In the genomic region with DNA sequence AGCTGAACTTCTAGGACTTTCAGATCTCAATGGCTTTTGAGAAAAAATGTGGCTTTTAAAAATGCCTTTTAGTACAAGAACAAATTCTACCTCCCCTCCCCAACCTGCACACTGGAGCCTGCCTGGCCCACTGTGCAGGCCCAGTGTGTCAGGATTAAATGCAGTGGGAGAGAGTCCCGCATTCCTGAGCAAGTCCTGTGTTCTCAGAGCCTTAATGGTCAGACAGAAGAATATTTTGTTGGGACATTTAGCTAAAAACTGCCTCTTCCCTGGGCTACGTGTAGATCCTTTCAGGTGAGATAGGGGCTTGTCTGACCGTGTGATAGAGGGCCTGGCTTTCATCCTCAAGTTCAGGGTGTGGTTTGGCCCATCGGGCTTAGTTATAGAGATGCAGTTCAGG, we compare ENCODE assay signal across 24 cellular contexts.
"Had no signal": no experiment of that assay in that cellular context is flagged by ENCODE, and none has a peak within 500 bp of the region (broad histone marks: within the 10 kb centered on the region; RNA-seq: fewer than 3 reads in every experiment).

No MANE protein-coding gene starts in this region.

- H3K9me3 ChIP-seq: ascending aorta, body of pancreas, SK-N-SH had no signal

- H3K36me3 ChIP-seq: ascending aorta had no signal

- H3K27ac Mint-ChIP-seq: activated CD8-positive, alpha-beta memory T cell treated with anti-CD3 and anti-CD28 coated beads, Interleukin-2, amount 10 ng/mL, durations not matched to agents 7 days and 5 days; activated naive CD4-positive, alpha-beta T cell treated with anti-CD3 and anti-CD28 coated beads, Interleukin-2, amount 50 U/mL, for 24 hours; activated T-cell treated with anti-CD3 and anti-CD28 coated beads, Interleukin-2, amount 50 U/mL, for 24 hours; activated T-helper 1 cell treated with anti-CD3 and anti-CD28 coated beads, Interleukin-12 subunit alpha, Interleukin-12 subunit beta, Interleukin-2, Interleukin-4 antibody, amounts not matched to agents 30 ng/mL and 10 ng/mL and 1 ng/mL, durations not matched to agents 14 hours and 24 hours and 36 hours; T-helper 2 cell treated with Interferon-gamma antibody and Interleukin-4, amounts not matched to agents 5 μg/mL and 100 μg/mL, for 36 hours had no signal

- H3K9ac ChIP-seq: KMS-11, SK-N-SH had no signal

- H3K36me3 Mint-ChIP-seq: activated CD8-positive, alpha-beta memory T cell treated with anti-CD3 and anti-CD28 coated beads, Interleukin-2, amount 10 ng/mL, durations not matched to agents 7 days and 5 days; activated naive CD4-positive, alpha-beta T cell treated with anti-CD3 and anti-CD28 coated beads, Interleukin-2, amount 50 U/mL, for 24 hours had no signal

- H3K4me3 Mint-ChIP-seq: activated CD8-positive, alpha-beta memory T cell treated with anti-CD3 and anti-CD28 coated beads, Interleukin-2, amount 10 ng/mL, durations not matched to agents 7 days and 5 days; activated naive CD4-positive, alpha-beta T cell treated with anti-CD3 and anti-CD28 coated beads, Interleukin-2, amount 50 U/mL, for 24 hours; activated T-cell treated with anti-CD3 and anti-CD28 coated beads, Interleukin-2, amount 50 U/mL, for 24 hours; activated T-helper 1 cell treated with anti-CD3 and anti-CD28 coated beads, Interleukin-12 subunit alpha, Interleukin-12 subunit beta, Interleukin-2, Interleukin-4 antibody, amounts not matched to agents 30 ng/mL and 10 ng/mL and 1 ng/mL, durations not matched to agents 14 hours and 24 hours and 36 hours; central memory CD8-positive, alpha-beta T cell; T-helper 2 cell treated with Interferon-gamma antibody and Interleukin-4, amounts not matched to agents 5 μg/mL and 100 μg/mL, for 36 hours had no signal

- H3K9me3 Mint-ChIP-seq: activated naive CD4-positive, alpha-beta T cell treated with anti-CD3 and anti-CD28 coated beads, Interleukin-2, amount 50 U/mL, for 24 hours; activated T-cell treated with anti-CD3 and anti-CD28 coated beads, Interleukin-2, amount 50 U/mL, for 24 hours; activated T-helper 1 cell treated with anti-CD3 and anti-CD28 coated beads, Interleukin-12 subunit alpha, Interleukin-12 subunit beta, Interleukin-2, Interleukin-4 antibody, amounts not matched to agents 30 ng/mL and 10 ng/mL and 1 ng/mL, durations not matched to agents 14 hours and 24 hours and 36 hours; central memory CD8-positive, alpha-beta T cell; T-helper 2 cell treated with Interferon-gamma antibody and Interleukin-4, amounts not matched to agents 5 μg/mL and 100 μg/mL, for 36 hours had no signal

- H3K4me1 ChIP-seq: body of pancreas had no signal

- DNase-seq: activated CD4-positive, alpha-beta T cell treated with anti-CD3 and anti-CD28 coated beads for 48 hours; activated CD4-positive, alpha-beta T cell treated with anti-CD3 and anti-CD28 coated beads, Interleukin-2, amount 50 U/mL, for 4 hours; activated CD4-positive, CD25-positive, alpha-beta regulatory T cell treated with anti-CD3 and anti-CD28 coated beads, Interleukin-2, amount 50 U/mL, for 72 hours; activated CD8-positive, alpha-beta memory T cell treated with anti-CD3 and anti-CD28 coated beads, Interleukin-2, amount 10 ng/mL, durations not matched to agents 7 days and 5 days; activated effector memory CD4-positive, alpha-beta T cell treated with Interleukin-2 at 50 U/mL for 16 hours; activated naive CD4-positive, alpha-beta T cell; activated T-cell treated with anti-CD3 and anti-CD28 coated beads, Interleukin-2, amount 50 U/mL, for 24 hours; body of pancreas; NCI-H1092; NCI-H1417; NCI-H1930; NCI-H2171 treated with DMSO at 0.1 percent for 48 hours; NCI-H226; NCI-H526 treated with DMSO at 0.1 percent for 48 hours; NCI-H82; SK-N-SH; SW 1271 had no signal

- H3K27ac ChIP-seq: ascending aorta, body of pancreas, KMS-11 had no signal

- ATAC-seq: activated CD8-positive, alpha-beta memory T cell treated with anti-CD3 and anti-CD28 coated beads, Interleukin-2, amount 10 ng/mL, durations not matched to agents 7 days and 5 days; body of pancreas; Right ventricle myocardium inferior had no signal

- H3K27me3 ChIP-seq: ascending aorta, body of pancreas had no signal

- H3K4me3 ChIP-seq: ascending aorta, body of pancreas had no signal

- H3K4me2 ChIP-seq: KMS-11, SK-N-SH had no signal
